1 cellular context compared by ENCODE assay signal in genomic region chr10:12382157-12382548, GRCh38.
TF ChIP-seq lines count a peak whose summit lies in the region.

No MANE protein-coding gene starts in this region.

TF ChIP-seq in A549, 52 proteins besides CTCF, POLR2A, EP300 and RAD21 (continued from another document):
- TF ChIP-seq USF2 (IDR thresholded peaks at IDR 0.05) (no peak), HOXB13 (CRISPR knock-in tag; IDR thresholded peaks at IDR 0.05; ENCODE audit: low read depth) (no peak), NPAS2 (CRISPR knock-in tag; IDR thresholded peaks at IDR 0.05; ENCODE audit: borderline replicate concordance) (no peak), POLR2AphosphoS2 (conservative IDR thresholded peaks at IDR 0.05; ENCODE audit: low read length) (no peak), NFE2L2 (conservative IDR thresholded peaks at IDR 0.05; ENCODE audit: low read length) (no peak), CBX2 (IDR thresholded peaks at IDR 0.05; ENCODE audit: borderline replicate concordance, low read depth) (no peak), MYC (IDR thresholded peaks at IDR 0.05; ENCODE audit: borderline replicate concordance, low read length) (no peak)
TF ChIP-seq in A549: peak in this region for 0.
